1 cellular context compared by ENCODE assay signal in the genomic region with DNA sequence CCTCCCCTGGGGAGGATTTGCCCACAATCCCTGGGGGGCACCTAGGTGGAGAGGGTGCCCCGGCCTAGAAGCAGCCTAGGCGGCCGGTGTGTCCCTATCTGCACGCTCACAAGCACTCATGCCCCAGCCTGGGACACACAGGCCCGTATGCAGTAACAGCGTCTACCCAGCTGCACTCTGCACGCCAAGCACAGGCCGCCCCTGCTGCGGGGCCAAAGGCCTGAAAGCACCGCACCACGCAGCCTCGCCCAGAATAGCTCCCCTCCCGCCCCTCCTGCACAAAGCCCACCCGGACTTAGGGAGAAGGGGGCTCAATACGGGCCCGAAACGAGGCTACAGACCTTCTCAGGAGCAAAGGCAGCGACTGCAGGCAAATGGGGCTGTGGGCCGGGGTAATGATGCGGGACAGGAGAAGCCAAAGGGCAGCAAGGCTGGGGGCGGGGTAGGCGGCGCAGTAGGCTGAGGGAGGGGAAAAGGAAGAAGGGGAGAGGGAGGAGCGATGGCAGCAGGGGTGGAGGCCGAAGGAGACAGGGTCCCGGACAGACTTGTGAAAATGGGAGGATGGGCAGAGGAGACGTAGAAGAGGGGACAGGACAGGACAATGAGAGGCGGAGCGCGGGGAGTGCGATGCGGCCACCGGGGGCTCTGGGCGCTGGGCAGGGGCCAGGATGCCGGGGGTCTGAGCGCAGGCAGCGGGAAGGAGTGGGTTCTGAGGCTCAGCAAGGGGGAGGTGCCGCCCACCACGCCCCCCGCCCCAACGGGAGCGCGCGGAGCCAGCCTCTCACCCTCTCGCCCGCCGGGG.
TF ChIP-seq lines count a peak whose summit lies in the region.

No MANE protein-coding gene starts in this region.

TF ChIP-seq in WTC11, 78 proteins besides CTCF, POLR2A, EP300 and RAD21 (continued from another document):
- TF ChIP-seq, protein P1, sequence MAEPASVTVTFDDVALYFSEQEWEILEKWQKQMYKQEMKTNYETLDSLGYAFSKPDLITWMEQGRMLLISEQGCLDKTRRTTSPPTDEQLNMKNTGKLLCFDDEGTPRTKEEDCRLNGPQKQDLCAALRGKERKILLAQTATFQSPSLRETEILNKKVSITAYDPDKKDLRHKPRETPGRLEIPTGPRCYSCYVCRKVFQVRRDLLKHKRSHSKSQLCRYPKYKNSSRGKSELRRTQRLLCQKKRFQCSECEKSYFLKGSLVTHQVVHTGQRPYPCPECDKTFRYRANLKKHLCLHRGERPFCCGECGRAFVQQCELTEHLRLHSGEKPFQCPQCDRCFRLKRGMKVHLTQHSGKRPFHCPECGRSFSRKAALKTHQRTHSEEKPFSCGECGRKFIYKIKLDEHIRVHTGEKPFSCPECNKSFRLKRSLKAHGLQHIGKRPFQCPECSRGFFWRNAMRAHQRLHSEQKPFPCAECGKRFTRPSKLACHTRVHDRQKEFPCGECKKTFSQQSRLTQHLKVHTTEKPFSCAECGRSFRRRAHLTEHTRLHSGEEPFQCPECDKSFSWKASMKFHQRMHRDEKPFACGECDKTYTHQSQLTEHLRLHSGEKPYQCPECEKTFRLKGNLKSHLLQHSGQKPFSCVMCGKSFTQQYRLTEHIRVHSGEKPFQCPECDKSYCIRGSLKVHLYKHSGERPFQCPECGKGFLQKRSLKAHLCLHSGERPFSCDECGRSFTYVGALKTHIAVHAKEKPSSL (CRISPR knock-in tag; conservative IDR thresholded peaks at IDR 0.05) = no peak
- TF ChIP-seq ZNF232 (CRISPR knock-in tag; IDR thresholded peaks at IDR 0.05) (peak; percentile 83; the same call in 1 of the 2 replicates), NR2C2 (CRISPR knock-in tag; IDR thresholded peaks at IDR 0.05) (0 out of 2 replicates have a peak, but pooled peaks have one; percentile 39), FOXK1 (CRISPR knock-in tag; IDR thresholded peaks at IDR 0.05) (no peak), ZNF396 (CRISPR knock-in tag; IDR thresholded peaks at IDR 0.05; ENCODE audit: borderline replicate concordance) (no peak), GTF2I (CRISPR knock-in tag; conservative IDR thresholded peaks at IDR 0.05) (no peak), TEAD1 (CRISPR knock-in tag; IDR thresholded peaks at IDR 0.05) (no peak; the same call in 1 of the 2 replicates), SOX15 (CRISPR knock-in tag; IDR thresholded peaks at IDR 0.05) (no peak), SMAD3 (CRISPR knock-in tag; IDR thresholded peaks at IDR 0.05; ENCODE audit: borderline replicate concordance) (0 out of 2 replicates have a peak, but pooled peaks have one; percentile 45)
- TF ChIP-seq, protein P2, sequence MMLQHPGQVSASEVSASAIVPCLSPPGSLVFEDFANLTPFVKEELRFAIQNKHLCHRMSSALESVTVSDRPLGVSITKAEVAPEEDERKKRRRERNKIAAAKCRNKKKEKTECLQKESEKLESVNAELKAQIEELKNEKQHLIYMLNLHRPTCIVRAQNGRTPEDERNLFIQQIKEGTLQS (CRISPR knock-in tag; conservative IDR thresholded peaks at IDR 0.05) = no peak
- TF ChIP-seq, protein P3, sequence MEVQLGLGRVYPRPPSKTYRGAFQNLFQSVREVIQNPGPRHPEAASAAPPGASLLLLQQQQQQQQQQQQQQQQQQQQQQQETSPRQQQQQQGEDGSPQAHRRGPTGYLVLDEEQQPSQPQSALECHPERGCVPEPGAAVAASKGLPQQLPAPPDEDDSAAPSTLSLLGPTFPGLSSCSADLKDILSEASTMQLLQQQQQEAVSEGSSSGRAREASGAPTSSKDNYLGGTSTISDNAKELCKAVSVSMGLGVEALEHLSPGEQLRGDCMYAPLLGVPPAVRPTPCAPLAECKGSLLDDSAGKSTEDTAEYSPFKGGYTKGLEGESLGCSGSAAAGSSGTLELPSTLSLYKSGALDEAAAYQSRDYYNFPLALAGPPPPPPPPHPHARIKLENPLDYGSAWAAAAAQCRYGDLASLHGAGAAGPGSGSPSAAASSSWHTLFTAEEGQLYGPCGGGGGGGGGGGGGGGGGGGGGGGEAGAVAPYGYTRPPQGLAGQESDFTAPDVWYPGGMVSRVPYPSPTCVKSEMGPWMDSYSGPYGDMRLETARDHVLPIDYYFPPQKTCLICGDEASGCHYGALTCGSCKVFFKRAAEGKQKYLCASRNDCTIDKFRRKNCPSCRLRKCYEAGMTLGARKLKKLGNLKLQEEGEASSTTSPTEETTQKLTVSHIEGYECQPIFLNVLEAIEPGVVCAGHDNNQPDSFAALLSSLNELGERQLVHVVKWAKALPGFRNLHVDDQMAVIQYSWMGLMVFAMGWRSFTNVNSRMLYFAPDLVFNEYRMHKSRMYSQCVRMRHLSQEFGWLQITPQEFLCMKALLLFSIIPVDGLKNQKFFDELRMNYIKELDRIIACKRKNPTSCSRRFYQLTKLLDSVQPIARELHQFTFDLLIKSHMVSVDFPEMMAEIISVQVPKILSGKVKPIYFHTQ (CRISPR knock-in tag; IDR thresholded peaks at IDR 0.05) = no peak
- TF ChIP-seq, protein P4, sequence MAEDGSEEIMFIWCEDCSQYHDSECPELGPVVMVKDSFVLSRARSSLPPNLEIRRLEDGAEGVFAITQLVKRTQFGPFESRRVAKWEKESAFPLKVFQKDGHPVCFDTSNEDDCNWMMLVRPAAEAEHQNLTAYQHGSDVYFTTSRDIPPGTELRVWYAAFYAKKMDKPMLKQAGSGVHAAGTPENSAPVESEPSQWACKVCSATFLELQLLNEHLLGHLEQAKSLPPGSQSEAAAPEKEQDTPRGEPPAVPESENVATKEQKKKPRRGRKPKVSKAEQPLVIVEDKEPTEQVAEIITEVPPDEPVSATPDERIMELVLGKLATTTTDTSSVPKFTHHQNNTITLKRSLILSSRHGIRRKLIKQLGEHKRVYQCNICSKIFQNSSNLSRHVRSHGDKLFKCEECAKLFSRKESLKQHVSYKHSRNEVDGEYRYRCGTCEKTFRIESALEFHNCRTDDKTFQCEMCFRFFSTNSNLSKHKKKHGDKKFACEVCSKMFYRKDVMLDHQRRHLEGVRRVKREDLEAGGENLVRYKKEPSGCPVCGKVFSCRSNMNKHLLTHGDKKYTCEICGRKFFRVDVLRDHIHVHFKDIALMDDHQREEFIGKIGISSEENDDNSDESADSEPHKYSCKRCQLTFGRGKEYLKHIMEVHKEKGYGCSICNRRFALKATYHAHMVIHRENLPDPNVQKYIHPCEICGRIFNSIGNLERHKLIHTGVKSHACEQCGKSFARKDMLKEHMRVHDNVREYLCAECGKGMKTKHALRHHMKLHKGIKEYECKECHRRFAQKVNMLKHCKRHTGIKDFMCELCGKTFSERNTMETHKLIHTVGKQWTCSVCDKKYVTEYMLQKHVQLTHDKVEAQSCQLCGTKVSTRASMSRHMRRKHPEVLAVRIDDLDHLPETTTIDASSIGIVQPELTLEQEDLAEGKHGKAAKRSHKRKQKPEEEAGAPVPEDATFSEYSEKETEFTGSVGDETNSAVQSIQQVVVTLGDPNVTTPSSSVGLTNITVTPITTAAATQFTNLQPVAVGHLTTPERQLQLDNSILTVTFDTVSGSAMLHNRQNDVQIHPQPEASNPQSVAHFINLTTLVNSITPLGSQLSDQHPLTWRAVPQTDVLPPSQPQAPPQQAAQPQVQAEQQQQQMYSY (CRISPR knock-in tag; IDR thresholded peaks at IDR 0.05) = no peak
